ENCODE assay signal across 21 cellular contexts in genomic region chr15:64804619-64805018, GRCh38. TPM values are rescaled to one million over a fixed set of nuclear protein-coding genes. Genes with fewer than 3 reads are reported as not detected.
DNase-seq lines count a peak whose midpoint lies in the region; ATAC-seq and TF ChIP-seq lines count a peak whose summit lies in the region.
"Had no signal": no experiment of that assay in that cellular context is flagged by ENCODE, and none has a peak within 500 bp of the region (broad histone marks: within the 10 kb centered on the region; RNA-seq: fewer than 3 reads in every experiment).

No MANE protein-coding gene starts in this region.

- TF ChIP-seq EP300 in gastroesophageal sphincter (IDR thresholded peaks at IDR 0.05) (no peak), sigmoid colon (IDR thresholded peaks at IDR 0.05) (no peak)

- TF ChIP-seq POLR2A in gastroesophageal sphincter (IDR thresholded peaks at IDR 0.05), result no peak
- TF ChIP-seq POLR2A in sigmoid colon (IDR thresholded peaks at IDR 0.05), result no peak
- no peak for TF ChIP-seq POLR2A in right lobe of liver (IDR thresholded peaks at IDR 0.05)

- H3K27me3 ChIP-seq in right atrium auricular region, result no peaks in the 10 kb centered on the region
- H3K27me3 ChIP-seq in gastroesophageal sphincter, result no peaks in the 10 kb centered on the region
- H3K27me3 ChIP-seq in sigmoid colon, result no peaks in the 10 kb centered on the region
- H3K27me3 ChIP-seq in right lobe of liver, result no peaks in the 10 kb centered on the region
- H3K27me3 ChIP-seq: SJSA1 had no signal

- H3K9me3 ChIP-seq in right atrium auricular region, result no peaks in the 10 kb centered on the region
- no peaks in the 10 kb centered on the region for H3K9me3 ChIP-seq in gastroesophageal sphincter
- no peaks in the 10 kb centered on the region for H3K9me3 ChIP-seq in sigmoid colon
- no peaks in the 10 kb centered on the region for H3K9me3 ChIP-seq in right lobe of liver
- H3K9me3 ChIP-seq: SJSA1 had no signal

- H3K27ac ChIP-seq in right atrium auricular region, result peak overlapping the region; percentile 31 to 85
- peak overlapping the region in 3 of 4 donors; percentile 50 to 93 (median 83) for H3K27ac ChIP-seq in gastroesophageal sphincter
- H3K27ac ChIP-seq in sigmoid colon, result peak overlapping the region; percentile 39 to 88 (median 83)
- H3K27ac ChIP-seq in right lobe of liver, result no peak overlapping the region
- H3K27ac ChIP-seq: C4-2B, SJSA1 had no signal

- WGBS in gastroesophageal sphincter (ENCODE audit: low coverage in 1 of 2), 2 donors, result 36 to 50% methylated on average over 1 to 2 of the region's 2 CpGs
- WGBS in sigmoid colon, 2 donors, result 44 to 63% methylated on average over 2 of the region's 2 CpGs
- WGBS in right lobe of liver (ENCODE audit: insufficient coverage, low coverage, low lambda C conversion rate, missing lambda C conversion rate), result 41% methylated on average over 2 of the region's 2 CpGs

- intact Hi-C loops in left cardiac atrium (cut with DNase I) (loop anchor here in 1 of 2 donors (5.0 kb wide), 1 partner anchor 117 kb away; no protein-coding TSS in a partner anchor), sigmoid colon (cut with DNase I) (loop anchor here (5.0 kb wide), 1 partner anchor 112 kb away; no protein-coding TSS in a partner anchor), right lobe of liver (cut with DNase I) (no loop called here)

- ATAC-seq in left cardiac atrium (no peak), gastroesophageal sphincter (no peak), HG03095 (IDR thresholded peaks at IDR 0.05; ENCODE audit: unreplicated experiment) (no peak), right lobe of liver (no peak)
- ATAC-seq: CD8-positive, alpha-beta T cell; HepG2 had no signal

- DNase-seq in right atrium auricular region (ENCODE audit: low spot score) (no peak), left cardiac atrium (no peak), sigmoid colon (no peak), right lobe of liver (no peak), DMS153 treated with DMSO at 0.1 percent for 48 hours (lab: John Stamatoyannopoulos, UW; ENCODE audit: unreplicated experiment) (no peak)
- DNase-seq: CD8-positive, alpha-beta T cell; DMS 273 treated with DMSO at 0.1 percent for 48 hours; DMS79 treated with DMSO at 0.1 percent for 48 hours; GF-D8; Karpas-422; NCI-H1092; NCI-H1436; NCI-H1930; NCI-H2107; NCI-H524 treated with DMSO at 0.1 percent for 48 hours; NCI-H774 had no signal

- no peak overlapping the region for H3K4me3 ChIP-seq in right atrium auricular region
- H3K4me3 ChIP-seq in gastroesophageal sphincter, result no peak overlapping the region
- H3K4me3 ChIP-seq in sigmoid colon, result no peak overlapping the region
- no peak overlapping the region for H3K4me3 ChIP-seq in right lobe of liver
- H3K4me3 ChIP-seq: SJSA1 had no signal

- H3K36me3 ChIP-seq in right atrium auricular region (no peaks in the 10 kb centered on the region), gastroesophageal sphincter (no peaks in the 10 kb centered on the region), sigmoid colon (no peaks in the 10 kb centered on the region), right lobe of liver (no peaks in the 10 kb centered on the region)
- H3K36me3 ChIP-seq: SJSA1 had no signal

- TF ChIP-seq CTCF in right atrium auricular region (IDR thresholded peaks at IDR 0.05) (no peak), gastroesophageal sphincter (IDR thresholded peaks at IDR 0.05) (no peak), sigmoid colon (IDR thresholded peaks at IDR 0.05) (no peak), right lobe of liver (IDR thresholded peaks at IDR 0.05) (no peak)

- H3K4me1 ChIP-seq in right atrium auricular region, result peaks cover 0 to 30% of the 10 kb centered on the region in 2 donors
- H3K4me1 ChIP-seq in gastroesophageal sphincter, result peaks cover 0 to 61% (median 11%) of the 10 kb centered on the region in 3 donors
- H3K4me1 ChIP-seq in sigmoid colon, result peaks cover 0 to 56% (median 50%) of the 10 kb centered on the region in 4 donors
- no peaks in the 10 kb centered on the region for H3K4me1 ChIP-seq in right lobe of liver
- H3K4me1 ChIP-seq: SJSA1 had no signal

RNA-seq across cellular contexts. Expression of gene PIF1, which starts 20.8 kb away (rescaled TPM):
- total RNA-seq in right atrium auricular region (under 1 TPM; 0.28 to 0.56 TPM), left cardiac atrium (under 1 TPM; 0.47 to 0.94 TPM), gastroesophageal sphincter (1 to 10 TPM; 1.6 to 3.4 (median 2.3) TPM), sigmoid colon (1 to 10 TPM; 1.2 to 6.9 (median 2.5) TPM), right lobe of liver (under 1 TPM; 0.11 to 1.00 (median 0.36) TPM)
- polyA plus RNA-seq in sigmoid colon, result 10 to 100 TPM in 1 of 3 donors, 1 to 10 TPM in 1, under 1 TPM in 1; 0.69 to 12.9 (median 2.4) TPM

RNA-seq across cellular contexts. Expression of gene RBPMS2, which starts 29.2 kb away (rescaled TPM):
- total RNA-seq in right atrium auricular region, result 10 to 100 TPM; 84.2 to 85.0 TPM
- total RNA-seq in left cardiac atrium, result 100 to 1,000 TPM; 312 to 403 TPM
- 10 to 100 TPM; 14.6 to 47.8 (median 33.9) TPM for total RNA-seq in gastroesophageal sphincter
- total RNA-seq in sigmoid colon, result 10 to 100 TPM; 22.1 to 58.2 (median 23.6) TPM
- 1 to 10 TPM in 2 of 3 donors, under 1 TPM in 1; 0.69 to 7.3 (median 4.8) TPM for polyA plus RNA-seq in sigmoid colon
- 10 to 100 TPM in 1 of 6 experiments, 1 to 10 TPM in 5; 2.5 to 13.6 (median 6.1) TPM for total RNA-seq in right lobe of liver
- total RNA-seq: CD8-positive, alpha-beta T cell; HepG2 had no signal

RNA-seq across cellular contexts. Expression of gene PLEKHO2, which starts 37.1 kb away (rescaled TPM):
- 10 to 100 TPM in 1 of 2 donors, 1 to 10 TPM in 1; 6.3 to 19.4 TPM for total RNA-seq in right atrium auricular region
- 10 to 100 TPM; 21.3 to 27.0 TPM for total RNA-seq in left cardiac atrium
- total RNA-seq in gastroesophageal sphincter, result 10 to 100 TPM; 27.1 to 47.9 (median 43.1) TPM
- total RNA-seq in sigmoid colon, result 10 to 100 TPM; 20.1 to 43.4 (median 23.0) TPM
- 10 to 100 TPM; 11.4 to 17.9 (median 12.7) TPM for polyA plus RNA-seq in sigmoid colon
- total RNA-seq in right lobe of liver, result 10 to 100 TPM in 1 of 6 experiments, 1 to 10 TPM in 5; 3.9 to 11.8 (median 5.2) TPM

Comparison
In these comparisons a context has a peak if more than half of its experiments do, and no peak if none do; other contexts are left out.
1. H3K27ac ChIP-seq: peak in right atrium auricular region (2 of 2), gastroesophageal sphincter (3 of 4) and sigmoid colon (4 of 4); none in right lobe of liver (0 of 3).